12 cellular contexts compared by ENCODE assay signal in genomic region chr12:34402228-34402898, GRCh38.
A peak's percentile ranks its signal among the peaks of the same experiment; 100 is the strongest.
DNase-seq lines count a peak whose midpoint lies in the region; ATAC-seq and TF ChIP-seq lines count a peak whose summit lies in the region.
"Had no signal": no experiment of that assay in that cellular context is flagged by ENCODE, and none has a peak within 500 bp of the region (broad histone marks: within the 10 kb centered on the region; RNA-seq: fewer than 3 reads in every experiment).

No MANE protein-coding gene starts in this region.

- H3K4me3 Mint-ChIP-seq in activated naive CD4-positive, alpha-beta T cell treated with anti-CD3 and anti-CD28 coated beads for 36 hours: no peak overlapping the region
- H3K4me3 Mint-ChIP-seq in type B pancreatic cell: no peak overlapping the region
- H3K4me3 Mint-ChIP-seq: activated naive CD4-positive, alpha-beta T cell treated with anti-CD3 and anti-CD28 coated beads, Interleukin-2, amount 50 U/mL, for 24 hours; dendritic cell treated with granulocyte-macrophage colony-stimulating factor and Interleukin-4, amounts not matched to agents 40 ng/mL and 50 ng/mL, for 4 days had no signal

- ATAC-seq in left lobe of liver: no peak

- TF ChIP-seq CTCF in type B pancreatic cell (conservative IDR thresholded peaks at IDR 0.05): no peak

- intact Hi-C loops in activated naive CD4-positive, alpha-beta T cell treated with anti-CD3 and anti-CD28 coated beads for 36 hours (cut with micrococcal nuclease): loop anchor here (5.0 kb wide), 1 partner anchor 280 kb away; no protein-coding TSS in a partner anchor

- H3K36me3 Mint-ChIP-seq in activated naive CD4-positive, alpha-beta T cell treated with anti-CD3 and anti-CD28 coated beads for 36 hours (ENCODE audit: low read depth): peaks cover 6% of the 10 kb centered on the region
- H3K36me3 Mint-ChIP-seq in type B pancreatic cell: no peaks in the 10 kb centered on the region

- CTCF ChIA-PET in activated naive CD4-positive, alpha-beta T cell treated with anti-CD3 and anti-CD28 coated beads for 36 hours (lab: Charles Lee): no interaction called here

- peak; percentile 57 for DNase-seq in activated effector memory CD4-positive, alpha-beta T cell treated with anti-CD3 and anti-CD28 coated beads, Interleukin-2, amount 50 U/mL, for 16 hours
- no peak for DNase-seq in activated effector memory CD4-positive, alpha-beta T cell treated with Interleukin-2 at 50 U/mL for 16 hours
- DNase-seq in activated naive CD4-positive, alpha-beta T cell treated with anti-CD3 and anti-CD28 coated beads for 36 hours: peak; percentile 2
- DNase-seq in left lobe of liver (ENCODE audit: low spot score): peak; percentile 33
- DNase-seq in type B pancreatic cell (ENCODE audit: extremely low spot score, unreplicated experiment): peak; percentile 44
- no peak for DNase-seq in stimulated activated naive CD4-positive, alpha-beta T cell (lab: John Stamatoyannopoulos, UW)
- no peak for DNase-seq in SW 1271 (lab: John Stamatoyannopoulos, UW)
- DNase-seq in foreskin melanocyte: no peak
- DNase-seq: ACHN, NCI-H345 had no signal

- H3K9me3 Mint-ChIP-seq in activated naive CD4-positive, alpha-beta T cell treated with anti-CD3 and anti-CD28 coated beads for 36 hours: peaks cover 21% of the 10 kb centered on the region
- H3K9me3 Mint-ChIP-seq in type B pancreatic cell: no peaks in the 10 kb centered on the region

- H3K4me1 Mint-ChIP-seq in activated naive CD4-positive, alpha-beta T cell treated with anti-CD3 and anti-CD28 coated beads for 36 hours (ENCODE audit: low read depth): no peaks in the 10 kb centered on the region
- H3K4me1 Mint-ChIP-seq in type B pancreatic cell (ENCODE audit: unreplicated experiment): no peaks in the 10 kb centered on the region
- H3K4me1 Mint-ChIP-seq: activated naive CD4-positive, alpha-beta T cell treated with anti-CD3 and anti-CD28 coated beads, Interleukin-2, amount 50 U/mL, for 24 hours had no signal

- H3K27ac Mint-ChIP-seq in activated naive CD4-positive, alpha-beta T cell treated with anti-CD3 and anti-CD28 coated beads for 36 hours: no peak overlapping the region
- H3K27ac Mint-ChIP-seq in type B pancreatic cell: no peak overlapping the region
- H3K27ac Mint-ChIP-seq: activated naive CD4-positive, alpha-beta T cell treated with anti-CD3 and anti-CD28 coated beads, Interleukin-2, amount 50 U/mL, for 24 hours; dendritic cell treated with granulocyte-macrophage colony-stimulating factor and Interleukin-4, amounts not matched to agents 40 ng/mL and 50 ng/mL, for 4 days had no signal

- no peaks in the 10 kb centered on the region for H3K27me3 Mint-ChIP-seq in activated naive CD4-positive, alpha-beta T cell treated with anti-CD3 and anti-CD28 coated beads for 36 hours (ENCODE audit: low read depth)
- H3K27me3 Mint-ChIP-seq in type B pancreatic cell: no peaks in the 10 kb centered on the region
- H3K27me3 Mint-ChIP-seq: activated naive CD4-positive, alpha-beta T cell treated with anti-CD3 and anti-CD28 coated beads, Interleukin-2, amount 50 U/mL, for 24 hours; dendritic cell treated with granulocyte-macrophage colony-stimulating factor and Interleukin-4, amounts not matched to agents 40 ng/mL and 50 ng/mL, for 4 days had no signal

Comparison
In these comparisons a context has a peak if more than half of its experiments do, and no peak if none do; other contexts are left out.
1. DNase-seq: peak in activated effector memory CD4-positive, alpha-beta T cell treated with anti-CD3 and anti-CD28 coated beads, Interleukin-2, amount 50 U/mL, for 16 hours (single experiment), activated naive CD4-positive, alpha-beta T cell treated with anti-CD3 and anti-CD28 coated beads for 36 hours (single experiment), left lobe of liver (single experiment) and type B pancreatic cell (single experiment); none in activated effector memory CD4-positive, alpha-beta T cell treated with Interleukin-2 at 50 U/mL for 16 hours (single experiment), stimulated activated naive CD4-positive, alpha-beta T cell (0 of 6), SW 1271 (0 of 2) and foreskin melanocyte (single experiment).